Comparison of ENCODE assay signal across 18 cellular contexts in genomic region chr3:81013360-81013759, GRCh38.
"Had no signal": no experiment of that assay in that cellular context is flagged by ENCODE, and none has a peak within 500 bp of the region (broad histone marks: within the 10 kb centered on the region; RNA-seq: fewer than 3 reads in every experiment).

No MANE protein-coding gene starts in this region.

- H3K4me1 ChIP-seq: heart left ventricle, right atrium auricular region, tibial nerve, uterus had no signal

- H3K4me3 ChIP-seq: heart left ventricle, right atrium auricular region, tibial nerve, uterus had no signal

- H3K27ac ChIP-seq: heart left ventricle, right atrium auricular region, tibial nerve, uterus, WERI-Rb-1 had no signal

- H3K9me3 ChIP-seq: right atrium auricular region, tibial nerve, uterus had no signal

- DNase-seq: activated CD4-positive, alpha-beta T cell treated with anti-CD3 and anti-CD28 coated beads, Interleukin-2, amount 50 U/mL, for 48 hours; activated gamma-delta T cell treated with Interleukin-2 at 50 U/mL for 16 hours; activated T-cell treated with anti-CD3 and anti-CD28 coated beads for 4 hours; amniotic stem cell; caudate nucleus; heart left ventricle; kidney glomerular epithelial cell; left ventricle myocardium superior; nephron progenitor cell; occipital lobe; posterior cingulate gyrus; stimulated activated CD4-positive, alpha-beta T cell treated with anti-CD3 and anti-CD28 coated beads, Interleukin-2, amount 100 ng/mL, for 24 hours; stimulated activated naive CD4-positive, alpha-beta T cell treated with Interleukin-2 at 50 U/mL for 16 hours; T-helper 17 cell; uterus; WERI-Rb-1 had no signal

- H3K36me3 ChIP-seq: heart left ventricle, right atrium auricular region, tibial nerve, uterus, WERI-Rb-1 had no signal

- H3K27me3 ChIP-seq: heart left ventricle, right atrium auricular region, tibial nerve, uterus had no signal
